1 cellular context compared by ENCODE assay signal in the genomic region with DNA sequence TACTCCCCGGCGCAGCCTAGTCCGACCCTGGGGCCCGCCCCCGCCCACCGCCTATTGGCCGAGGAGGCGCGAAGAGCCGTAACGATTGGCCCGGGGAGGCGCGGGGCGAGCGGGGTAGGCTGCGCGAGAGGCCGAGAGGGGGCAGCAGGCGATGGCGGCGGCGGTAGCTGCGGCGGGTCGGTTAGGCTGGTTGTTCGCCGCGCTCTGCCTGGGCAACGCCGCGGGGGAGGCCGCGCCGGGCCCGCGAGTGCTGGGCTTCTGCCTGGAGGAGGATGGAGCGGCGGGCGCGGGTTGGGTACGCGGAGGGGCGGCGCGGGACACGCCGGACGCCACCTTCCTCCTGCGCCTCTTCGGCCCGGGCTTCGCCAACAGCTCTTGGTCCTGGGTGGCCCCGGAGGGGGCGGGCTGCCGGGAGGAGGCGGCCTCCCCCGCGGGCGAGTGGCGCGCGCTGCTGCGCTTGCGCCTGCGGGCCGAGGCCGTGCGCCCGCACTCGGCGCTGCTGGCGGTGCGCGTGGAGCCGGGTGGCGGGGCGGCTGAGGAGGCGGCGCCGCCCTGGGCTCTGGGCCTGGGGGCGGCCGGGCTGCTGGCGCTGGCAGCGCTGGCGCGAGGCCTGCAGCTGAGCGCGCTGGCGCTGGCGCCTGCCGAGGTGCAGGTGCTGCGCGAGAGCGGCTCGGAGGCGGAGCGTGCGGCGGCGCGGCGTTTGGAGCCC.
TF ChIP-seq lines count a peak whose summit lies in the region.

Gene CNNM3, plus strand, starts transcription at position 142 of the 709 bp plus-strand sequence. Its CDS starts 10 bp downstream, at position 152.

TF ChIP-seq in K562, 482 proteins besides CTCF, POLR2A, EP300 and RAD21 (continued from another document and continues in another):
- no peak; the same call in 1 of the 2 replicates for TF ChIP-seq USF1 (CRISPR knock-in tag; IDR thresholded peaks at IDR 0.05)
- no peak for TF ChIP-seq FUS (optimal IDR thresholded peaks at IDR 0.05; ENCODE audit: low read depth, low read length)
- TF ChIP-seq ZNF436 (CRISPR knock-in tag; IDR thresholded peaks at IDR 0.05), result peak; percentile 94
- peak; percentile 49; the same call in 1 of the 2 replicates for TF ChIP-seq PML (IDR thresholded peaks at IDR 0.05; ENCODE audit: low read length)
- peak; percentile 63; the same call in 1 of the 2 replicates for TF ChIP-seq RB1 (IDR thresholded peaks at IDR 0.05; ENCODE audit: low read depth)
- peak; percentile 55 for TF ChIP-seq CREM (IDR thresholded peaks at IDR 0.05; ENCODE audit: low read depth)
- peak; percentile 86 to 88 for TF ChIP-seq NRF1 (conservative IDR thresholded peaks at IDR 0.05 in 1 of 2, IDR thresholded peaks at IDR 0.05 in 1 of 2)
- TF ChIP-seq, protein P1, sequence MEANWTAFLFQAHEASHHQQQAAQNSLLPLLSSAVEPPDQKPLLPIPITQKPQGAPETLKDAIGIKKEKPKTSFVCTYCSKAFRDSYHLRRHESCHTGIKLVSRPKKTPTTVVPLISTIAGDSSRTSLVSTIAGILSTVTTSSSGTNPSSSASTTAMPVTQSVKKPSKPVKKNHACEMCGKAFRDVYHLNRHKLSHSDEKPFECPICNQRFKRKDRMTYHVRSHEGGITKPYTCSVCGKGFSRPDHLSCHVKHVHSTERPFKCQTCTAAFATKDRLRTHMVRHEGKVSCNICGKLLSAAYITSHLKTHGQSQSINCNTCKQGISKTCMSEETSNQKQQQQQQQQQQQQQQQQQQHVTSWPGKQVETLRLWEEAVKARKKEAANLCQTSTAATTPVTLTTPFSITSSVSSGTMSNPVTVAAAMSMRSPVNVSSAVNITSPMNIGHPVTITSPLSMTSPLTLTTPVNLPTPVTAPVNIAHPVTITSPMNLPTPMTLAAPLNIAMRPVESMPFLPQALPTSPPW (CRISPR knock-in tag; IDR thresholded peaks at IDR 0.05), result peak; percentile 93
- TF ChIP-seq ZBTB1 (CRISPR knock-in tag; IDR thresholded peaks at IDR 0.05; ENCODE audit: borderline replicate concordance, low read depth), result peak; percentile 97
- no peak for TF ChIP-seq ZNF197 (CRISPR knock-in tag; IDR thresholded peaks at IDR 0.05; ENCODE audit: low read depth)
- TF ChIP-seq HMGN3 (IDR thresholded peaks at IDR 0.05; ENCODE audit: borderline replicate concordance, extremely low read depth, insufficient read length, low read depth, low read length), result peak; percentile 50
- TF ChIP-seq, protein P2, sequence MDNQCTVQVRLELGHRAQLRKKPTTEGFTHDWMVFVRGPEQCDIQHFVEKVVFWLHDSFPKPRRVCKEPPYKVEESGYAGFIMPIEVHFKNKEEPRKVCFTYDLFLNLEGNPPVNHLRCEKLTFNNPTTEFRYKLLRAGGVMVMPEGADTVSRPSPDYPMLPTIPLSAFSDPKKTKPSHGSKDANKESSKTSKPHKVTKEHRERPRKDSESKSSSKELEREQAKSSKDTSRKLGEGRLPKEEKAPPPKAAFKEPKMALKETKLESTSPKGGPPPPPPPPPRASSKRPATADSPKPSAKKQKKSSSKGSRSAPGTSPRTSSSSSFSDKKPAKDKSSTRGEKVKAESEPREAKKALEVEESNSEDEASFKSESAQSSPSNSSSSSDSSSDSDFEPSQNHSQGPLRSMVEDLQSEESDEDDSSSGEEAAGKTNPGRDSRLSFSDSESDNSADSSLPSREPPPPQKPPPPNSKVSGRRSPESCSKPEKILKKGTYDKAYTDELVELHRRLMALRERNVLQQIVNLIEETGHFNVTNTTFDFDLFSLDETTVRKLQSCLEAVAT (IDR thresholded peaks at IDR 0.05), result no peak
- TF ChIP-seq PRDM10 (IDR thresholded peaks at IDR 0.05; ENCODE audit: partially characterized antibody), result peak; percentile 74
- peak; percentile 48 for TF ChIP-seq PHF20 (IDR thresholded peaks at IDR 0.05; ENCODE audit: partially characterized antibody)
- peak; percentile 74 for TF ChIP-seq SUPT5H (IDR thresholded peaks at IDR 0.05)
- 0 out of 2 replicates have a peak, but pooled peaks have one; percentile 30 for TF ChIP-seq L3MBTL2 (IDR thresholded peaks at IDR 0.05)
- TF ChIP-seq ETV6 (IDR thresholded peaks at IDR 0.05; ENCODE audit: borderline replicate concordance in 1 of 2, low read depth in 2 of 2, low read length in 1 of 2), result no peak
- TF ChIP-seq ETV6 (CRISPR knock-in tag; IDR thresholded peaks at IDR 0.05; ENCODE audit: borderline replicate concordance), result no peak
- TF ChIP-seq, protein P3, sequence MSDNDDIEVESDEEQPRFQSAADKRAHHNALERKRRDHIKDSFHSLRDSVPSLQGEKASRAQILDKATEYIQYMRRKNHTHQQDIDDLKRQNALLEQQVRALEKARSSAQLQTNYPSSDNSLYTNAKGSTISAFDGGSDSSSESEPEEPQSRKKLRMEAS (CRISPR knock-in tag; IDR thresholded peaks at IDR 0.05), result peak; percentile 49; the same call in 1 of the 2 replicates
- no peak for TF ChIP-seq POLR3G (IDR thresholded peaks at IDR 0.05; ENCODE audit: extremely low read depth, insufficient read length, insufficient replicate concordance)
- TF ChIP-seq SIX5 (IDR thresholded peaks at IDR 0.05; ENCODE audit: borderline replicate concordance in 1 of 2, insufficient read depth in 1 of 2, low read depth in 1 of 2, low read length in 2 of 2), result no peak
- TF ChIP-seq NFYB (IDR thresholded peaks at IDR 0.05; ENCODE audit: extremely low read depth, insufficient read length), result peak; percentile 56
- TF ChIP-seq CBX2 (IDR thresholded peaks at IDR 0.05; ENCODE audit: insufficient read depth, low read length, poor library complexity, severe bottlenecking), result no peak
- TF ChIP-seq ZBTB9 (CRISPR knock-in tag; IDR thresholded peaks at IDR 0.05), result peak; percentile 15; the same call in 1 of the 2 replicates
- TF ChIP-seq, protein P4, sequence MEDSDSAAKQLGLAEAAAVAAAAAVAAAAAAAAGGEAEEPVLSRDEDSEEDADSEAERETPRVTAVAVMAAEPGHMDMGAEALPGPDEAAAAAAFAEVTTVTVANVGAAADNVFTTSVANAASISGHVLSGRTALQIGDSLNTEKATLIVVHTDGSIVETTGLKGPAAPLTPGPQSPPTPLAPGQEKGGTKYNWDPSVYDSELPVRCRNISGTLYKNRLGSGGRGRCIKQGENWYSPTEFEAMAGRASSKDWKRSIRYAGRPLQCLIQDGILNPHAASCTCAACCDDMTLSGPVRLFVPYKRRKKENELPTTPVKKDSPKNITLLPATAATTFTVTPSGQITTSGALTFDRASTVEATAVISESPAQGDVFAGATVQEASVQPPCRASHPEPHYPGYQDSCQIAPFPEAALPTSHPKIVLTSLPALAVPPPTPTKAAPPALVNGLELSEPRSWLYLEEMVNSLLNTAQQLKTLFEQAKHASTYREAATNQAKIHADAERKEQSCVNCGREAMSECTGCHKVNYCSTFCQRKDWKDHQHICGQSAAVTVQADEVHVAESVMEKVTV (CRISPR knock-in tag; IDR thresholded peaks at IDR 0.05), result peak; percentile 16; the same call in 1 of the 2 replicates
- TF ChIP-seq ATF1 (CRISPR knock-in tag; IDR thresholded peaks at IDR 0.05), result no peak
- TF ChIP-seq ATF1 (tag; IDR thresholded peaks at IDR 0.05), result peak; percentile 66
- peak; percentile 28; the same call in 1 of the 2 replicates for TF ChIP-seq KLF1 (tag; IDR thresholded peaks at IDR 0.05)
- TF ChIP-seq TEAD1 (CRISPR knock-in tag; IDR thresholded peaks at IDR 0.05), result peak in 1 of 2 experiments; percentile 71; a peak in 1 of 4 replicates
- TF ChIP-seq HINFP (tag; conservative IDR thresholded peaks at IDR 0.05; ENCODE audit: low read depth), result no peak
- peak; percentile 47 for TF ChIP-seq NFIC (IDR thresholded peaks at IDR 0.05)
- TF ChIP-seq NCOR1 (IDR thresholded peaks at IDR 0.05), result peak; percentile 31
- peak; percentile 62 to 80; a peak in 3 of 4 replicates for TF ChIP-seq FOXK2 (conservative IDR thresholded peaks at IDR 0.05 in 1 of 2, IDR thresholded peaks at IDR 0.05 in 1 of 2; ENCODE audit: low read depth in 2 of 2)
- TF ChIP-seq SIN3B (IDR thresholded peaks at IDR 0.05; ENCODE audit: low read depth), result peak; percentile 82; the same call in 1 of the 2 replicates
- TF ChIP-seq CREB3 (tag; conservative IDR thresholded peaks at IDR 0.05; ENCODE audit: low read depth), result no peak
- TF ChIP-seq ZBTB7A (IDR thresholded peaks at IDR 0.05; ENCODE audit: borderline replicate concordance, control insufficient read depth, low read depth, low read length), result peak; percentile 26; the same call in 1 of the 2 replicates
- no peak for TF ChIP-seq YBX1 (IDR thresholded peaks at IDR 0.05)
- peak; percentile 60; the same call in 1 of the 2 replicates for TF ChIP-seq ESRRA (IDR thresholded peaks at IDR 0.05; ENCODE audit: borderline replicate concordance, low read depth)
- TF ChIP-seq ZBTB33 (CRISPR knock-in tag; IDR thresholded peaks at IDR 0.05), result peak; percentile 65
